In the genomic region with DNA sequence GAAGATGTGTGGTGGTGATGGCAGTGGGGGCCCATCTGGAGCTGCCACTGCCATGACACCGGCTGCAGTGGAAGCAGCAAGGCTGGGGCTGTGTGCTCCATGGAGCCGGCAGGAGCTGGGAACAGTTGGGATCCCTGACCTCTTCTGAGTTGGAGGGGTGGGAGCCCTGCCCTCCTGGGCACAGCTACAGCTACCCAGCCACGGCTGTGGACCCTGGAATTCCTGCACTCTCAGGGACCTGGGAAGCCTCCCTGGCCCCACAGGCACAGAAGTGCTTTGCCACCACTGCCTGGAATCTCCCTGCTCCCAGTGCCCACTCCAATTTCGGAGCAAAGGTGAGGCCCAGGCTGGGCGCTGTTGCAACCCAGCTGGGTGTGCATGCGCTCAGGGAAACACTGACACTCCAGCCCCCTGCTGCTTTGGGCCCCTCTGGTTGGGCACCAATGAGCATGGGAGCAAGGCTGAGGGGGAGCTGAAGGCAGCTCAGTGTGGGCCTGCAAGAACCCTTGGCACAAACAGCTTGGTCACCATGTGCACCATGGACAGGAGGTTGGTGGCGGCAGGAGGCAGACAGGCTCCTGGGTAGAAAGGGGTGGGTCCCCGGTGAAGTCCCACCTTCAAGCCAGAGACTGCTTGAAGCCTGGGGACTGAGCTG, we compare ENCODE assay signal across 22 cellular contexts.
"Had no signal": no experiment of that assay in that cellular context is flagged by ENCODE, and none has a peak within 500 bp of the region (broad histone marks: within the 10 kb centered on the region; RNA-seq: fewer than 3 reads in every experiment).

No MANE protein-coding gene starts in this region.

- H3K9me3 ChIP-seq: lower lobe of right lung, pancreas, right lobe of liver, thoracic aorta, tibial nerve, vagina had no signal

- H3K36me3 Mint-ChIP-seq: naive thymus-derived CD8-positive, alpha-beta T cell had no signal

- ATAC-seq: left ventricle myocardium superior; naive thymus-derived CD8-positive, alpha-beta T cell; pancreas had no signal

- H3K36me3 ChIP-seq: lower lobe of right lung, pancreas, right lobe of liver, thoracic aorta, tibial nerve, vagina had no signal

- H3K4me3 Mint-ChIP-seq: immature natural killer cell; naive thymus-derived CD8-positive, alpha-beta T cell; nephron progenitor cell had no signal

- H3K27ac ChIP-seq: dorsolateral prefrontal cortex, lower lobe of right lung, pancreas, right lobe of liver, thoracic aorta, tibial nerve, vagina had no signal

- H3K27me3 Mint-ChIP-seq: progenitor cell of endocrine pancreas had no signal

- H3K4me1 ChIP-seq: lower lobe of right lung, pancreas, right lobe of liver, tibial nerve, vagina had no signal

- DNase-seq: effector CD4-positive, alpha-beta T cell; hypothalamus; immature natural killer cell; islet precursor cell; left ventricle myocardium superior; lower lobe of right lung; naive thymus-derived CD8-positive, alpha-beta T cell; nephron progenitor cell; occipital lobe; right lobe of liver; stimulated activated CD4-positive, alpha-beta T cell treated with anti-CD3 and anti-CD28 coated beads, Interleukin-12 subunit alpha, Interleukin-12 subunit beta, amount 100 ng/mL, for 4 hours; stimulated activated CD4-positive, alpha-beta T cell treated with anti-CD3 and anti-CD28 coated beads, Interleukin-1b, Interleukin-23, amount 100 ng/mL, for 48 hours; stimulated activated CD4-positive, alpha-beta T cell treated with anti-CD3 and anti-CD28 coated beads, Interleukin-4, amount 100 ng/mL, for 1 hour; stimulated activated CD8-positive, alpha-beta memory T cell treated with anti-CD3 and anti-CD28 coated beads, Interleukin-4, amount 100 ng/mL, for 48 hours; stimulated activated naive CD4-positive, alpha-beta T cell treated with Interleukin-2 at 50 U/mL for 16 hours had no signal

- H3K27me3 ChIP-seq: dorsolateral prefrontal cortex, pancreas, right lobe of liver, tibial nerve, vagina had no signal

- H3K4me2 ChIP-seq: smooth muscle cell had no signal

- H3K4me3 ChIP-seq: dorsolateral prefrontal cortex, lower lobe of right lung, pancreas, right lobe of liver, smooth muscle cell, thoracic aorta, tibial nerve, vagina had no signal

- H3K4me1 Mint-ChIP-seq: immature natural killer cell; naive thymus-derived CD8-positive, alpha-beta T cell; nephron progenitor cell had no signal

- H3K27ac Mint-ChIP-seq: immature natural killer cell, nephron progenitor cell, progenitor cell of endocrine pancreas had no signal
